Comparison of ENCODE assay signal across 10 cellular contexts in genomic region chr12:69685810-69686209, GRCh38. TPM values are rescaled to one million over a fixed set of nuclear protein-coding genes. Genes with fewer than 3 reads are reported as not detected.
DNase-seq lines count a peak whose midpoint lies in the region; ATAC-seq and TF ChIP-seq lines count a peak whose summit lies in the region.
"Had no signal": no experiment of that assay in that cellular context is flagged by ENCODE, and none has a peak within 500 bp of the region (broad histone marks: within the 10 kb centered on the region; RNA-seq: fewer than 3 reads in every experiment).

No MANE protein-coding gene starts in this region.

- TF ChIP-seq CTCF in adrenal gland (IDR thresholded peaks at IDR 0.05): no peak
- no peak for TF ChIP-seq CTCF in osteocyte (IDR thresholded peaks at IDR 0.05)
- TF ChIP-seq CTCF in CD8-positive, alpha-beta T cell (IDR thresholded peaks at IDR 0.05): no peak
- no peak for TF ChIP-seq CTCF in Caco-2 (IDR thresholded peaks at IDR 0.05; ENCODE audit: insufficient read depth in 1 of 2, low read depth in 1 of 2, low read length in 1 of 2, severe bottlenecking in 1 of 2, unreplicated experiment in 1 of 2)

- H3K27ac ChIP-seq in adrenal gland: peak overlapping the region in 1 of 5 donors; percentile 30
- no peak overlapping the region for H3K27ac ChIP-seq in CD8-positive, alpha-beta T cell (ENCODE audit: low read depth, low read length)

- no peaks in the 10 kb centered on the region for H3K9me3 Mint-ChIP-seq in osteocyte (ENCODE audit: unreplicated experiment)
- H3K9me3 Mint-ChIP-seq in CD8-positive, alpha-beta T cell: no peaks in the 10 kb centered on the region
- no peaks in the 10 kb centered on the region for H3K9me3 Mint-ChIP-seq in Caco-2 (ENCODE audit: unreplicated experiment)

- TF ChIP-seq POLR2A in adrenal gland (IDR thresholded peaks at IDR 0.05): no peak

- intact Hi-C loops in adrenal gland (cut with DNase I): no loop called here
- intact Hi-C loops in CD8-positive, alpha-beta T cell (cut with DNase I, micrococcal nuclease): no loop called here
- intact Hi-C loops in Caco-2 (cut with micrococcal nuclease; ENCODE audit: unreplicated experiment): no loop called here

- H3K4me3 ChIP-seq in adrenal gland (no peak overlapping the region), Caco-2 (ENCODE audit: low read depth, low read length) (no peak overlapping the region)
- no peak overlapping the region for H3K4me3 ChIP-seq in CD8-positive, alpha-beta T cell (ENCODE audit: low read depth, low read length)

- CTCF ChIA-PET in CD8-positive, alpha-beta T cell (lab: Charles Lee): no interaction called here
- CTCF ChIA-PET in Caco-2 (lab: Charles Lee): interaction anchor here (0.6 kb wide), 1 partner anchor 845 kb away, joined by 3 read pairs; no protein-coding TSS in a partner anchor

- H3K9me3 ChIP-seq in adrenal gland (replicated peaks in 1 of 3) (no peaks in the 10 kb centered on the region), Caco-2 (no peaks in the 10 kb centered on the region)
- H3K9me3 ChIP-seq in CD8-positive, alpha-beta T cell (ENCODE audit: low read length): no peaks in the 10 kb centered on the region

- no peaks in the 10 kb centered on the region for H3K27me3 ChIP-seq in adrenal gland
- H3K27me3 ChIP-seq in CD8-positive, alpha-beta T cell (ENCODE audit: insufficient read depth, low read length): no peaks in the 10 kb centered on the region
- no peaks in the 10 kb centered on the region for H3K27me3 ChIP-seq in Caco-2 (replicated peaks; ENCODE audit: control insufficient read depth, insufficient read depth, low read length)

- WGBS in adrenal gland, 4 donors: 58 to 75% (median 65%) methylated on average over 2 of the region's 2 CpGs

- no TSS peak for BruUV-seq in Caco-2 (replicated peaks; lab: Mats Ljungman, UMichigan)

- H3K27ac Mint-ChIP-seq in osteocyte (ENCODE audit: unreplicated experiment): peak overlapping the region; percentile 79
- H3K27ac Mint-ChIP-seq in CD8-positive, alpha-beta T cell: no peak overlapping the region
- no peak overlapping the region for H3K27ac Mint-ChIP-seq in Caco-2 (ENCODE audit: unreplicated experiment)

- POLR2A ChIA-PET in CD8-positive, alpha-beta T cell (lab: Charles Lee): no interaction called here
- POLR2A ChIA-PET in Caco-2 (lab: Charles Lee): no interaction called here

- no peaks in the 10 kb centered on the region for H3K27me3 Mint-ChIP-seq in osteocyte (ENCODE audit: unreplicated experiment)
- H3K27me3 Mint-ChIP-seq in CD8-positive, alpha-beta T cell (ENCODE audit: low read depth): peaks cover 15% of the 10 kb centered on the region
- H3K27me3 Mint-ChIP-seq in Caco-2 (ENCODE audit: insufficient read depth, unreplicated experiment): no peaks in the 10 kb centered on the region

- no peak overlapping the region for H3K4me3 Mint-ChIP-seq in osteocyte (ENCODE audit: unreplicated experiment)
- no peak overlapping the region for H3K4me3 Mint-ChIP-seq in CD8-positive, alpha-beta T cell
- H3K4me3 Mint-ChIP-seq in Caco-2 (ENCODE audit: unreplicated experiment): no peak overlapping the region

- H3K4me1 ChIP-seq in adrenal gland (replicated peaks in 1 of 2) (peaks cover 5 to 23% of the 10 kb centered on the region in 2 donors), Caco-2 (peaks cover 31% of the 10 kb centered on the region)
- H3K4me1 ChIP-seq in CD8-positive, alpha-beta T cell (ENCODE audit: insufficient read depth, low read length): no peaks in the 10 kb centered on the region

- peak; percentile 70 for ATAC-seq in GM19025 (IDR thresholded peaks at IDR 0.05; ENCODE audit: low read depth, unreplicated experiment)
- ATAC-seq in HG02981 (IDR thresholded peaks at IDR 0.05; ENCODE audit: unreplicated experiment): peak; percentile 53
- ATAC-seq in CD8-positive, alpha-beta T cell: no peak

- H3K36me3 ChIP-seq in adrenal gland (replicated peaks in 1 of 2) (no peaks in the 10 kb centered on the region), Caco-2 (ENCODE audit: control insufficient read depth, insufficient read depth, low read length) (no peaks in the 10 kb centered on the region)
- H3K36me3 ChIP-seq in CD8-positive, alpha-beta T cell (ENCODE audit: insufficient read depth, low read length): no peaks in the 10 kb centered on the region

- no peaks in the 10 kb centered on the region for H3K36me3 Mint-ChIP-seq in osteocyte (ENCODE audit: unreplicated experiment)
- no peaks in the 10 kb centered on the region for H3K36me3 Mint-ChIP-seq in CD8-positive, alpha-beta T cell
- no peaks in the 10 kb centered on the region for H3K36me3 Mint-ChIP-seq in Caco-2 (ENCODE audit: insufficient read depth, unreplicated experiment)

- H3K4me1 Mint-ChIP-seq in osteocyte (ENCODE audit: unreplicated experiment) (peaks cover 51% of the 10 kb centered on the region), Caco-2 (ENCODE audit: low read depth, unreplicated experiment) (peaks cover 23% of the 10 kb centered on the region)
- no peaks in the 10 kb centered on the region for H3K4me1 Mint-ChIP-seq in CD8-positive, alpha-beta T cell (ENCODE audit: low read depth)

- DNase-seq in adrenal gland (peak in 5 of 7 donors; percentile 25 to 64 (median 44)), osteocyte (ENCODE audit: extremely low spot score, unreplicated experiment) (no peak), cortex of kidney (lab: John Stamatoyannopoulos, UW) (no peak), Caco-2 (no peak), Ammon's horn (ENCODE audit: low spot score) (no peak)
- no peak for DNase-seq in CD8-positive, alpha-beta T cell
- DNase-seq: midbrain had no signal

RNA-seq across cellular contexts. Expression of gene BEST3, which starts 13.3 kb away (rescaled TPM):
- total RNA-seq in adrenal gland (1 to 10 TPM in 7 of 8 donors, under 1 TPM in 1; 0.53 to 2.6 (median 1.3) TPM), osteocyte (0.11 and 0.55 TPM in 2 replicates), Caco-2 (2022) (1.3 and 1.5 TPM in 2 replicates)
- 1 to 10 TPM in 1 of 3 donors, under 1 TPM in 2; 0.27 to 3.3 (median 0.64) TPM for polyA plus RNA-seq in adrenal gland
- not detected for total RNA-seq in CD8-positive, alpha-beta T cell
- total RNA-seq: activated CD8-positive, alpha-beta memory T cell treated with anti-CD3 and anti-CD28 coated beads for 36 hours had no signal

RNA-seq across cellular contexts. Expression of gene RAB3IP, which starts 52.9 kb away (rescaled TPM):
- total RNA-seq in adrenal gland: 10 to 100 TPM; 18.4 to 47.9 (median 29.4) TPM
- 10 to 100 TPM; 15.4 to 61.9 (median 24.5) TPM for polyA plus RNA-seq in adrenal gland
- 16.5 and 16.9 TPM in 2 replicates for total RNA-seq in osteocyte
- 10 to 100 TPM; 14.8 to 15.1 TPM for total RNA-seq in CD8-positive, alpha-beta T cell
- 70.8 and 82.5 TPM in 2 replicates for total RNA-seq in Caco-2 (2022)

Comparison
In these comparisons a context has a peak if more than half of its experiments do, and no peak if none do; other contexts are left out.
1. DNase-seq: peak in adrenal gland (5 of 7); none in osteocyte (single experiment), CD8-positive, alpha-beta T cell (0 of 7), cortex of kidney (single experiment), Caco-2 (0 of 2) and Ammon's horn (single experiment).